Comparison of ENCODE assay signal across 8 cellular contexts in the genomic region with DNA sequence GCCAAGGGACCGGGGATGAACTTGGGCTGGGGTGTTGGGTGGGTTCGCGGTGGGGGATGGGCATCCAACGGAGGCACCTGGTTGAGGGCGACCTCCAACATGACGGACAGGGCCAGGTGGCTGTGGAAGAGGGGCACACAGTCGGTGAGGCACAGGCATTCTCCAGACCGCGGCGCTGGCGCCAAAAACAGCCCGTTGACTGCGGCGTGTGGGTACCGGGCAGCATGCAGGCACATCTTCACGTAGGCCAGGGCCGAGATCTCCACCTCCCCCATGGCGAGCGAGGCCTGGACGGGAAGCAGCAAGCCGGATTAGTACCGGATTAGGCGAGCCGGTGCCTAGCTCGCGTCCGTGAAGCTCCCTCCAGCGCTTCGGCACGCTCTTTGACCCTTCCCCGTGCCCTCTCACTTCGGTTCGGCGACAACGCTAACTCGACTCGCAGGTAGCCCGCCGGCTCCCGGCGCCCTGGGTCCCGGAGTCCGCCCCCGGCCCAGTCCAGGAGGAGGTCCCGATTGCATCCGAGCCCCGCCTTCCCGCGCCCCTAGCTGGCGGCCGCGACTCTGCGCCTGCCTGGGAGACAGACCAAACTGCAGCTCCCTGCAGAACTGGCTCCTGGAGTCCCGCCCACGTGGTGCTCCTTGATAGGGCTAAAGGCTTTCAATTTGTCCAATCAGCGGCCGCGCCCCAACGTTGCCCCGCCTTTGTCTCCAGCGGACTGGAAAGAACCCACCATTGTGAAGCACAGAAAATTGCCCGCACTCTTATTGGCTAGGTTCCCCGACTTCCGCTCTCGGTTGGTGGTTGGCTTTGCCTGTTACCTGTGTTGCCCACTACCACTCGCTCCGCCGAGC. TPM values are rescaled to one million over a fixed set of nuclear protein-coding genes. Genes with fewer than 3 reads are reported as not detected.
DNase-seq lines count a peak whose midpoint lies in the region; ATAC-seq and TF ChIP-seq lines count a peak whose summit lies in the region.

A gene with protein sequence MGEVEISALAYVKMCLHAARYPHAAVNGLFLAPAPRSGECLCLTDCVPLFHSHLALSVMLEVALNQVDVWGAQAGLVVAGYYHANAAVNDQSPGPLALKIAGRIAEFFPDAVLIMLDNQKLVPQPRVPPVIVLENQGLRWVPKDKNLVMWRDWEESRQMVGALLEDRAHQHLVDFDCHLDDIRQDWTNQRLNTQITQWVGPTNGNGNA (minus strand): TSS at position 562 of the 851 bp plus-strand sequence. CDS start 287 bp downstream, at position 275.

- TF ChIP-seq CTCF in PC-9 (conservative IDR thresholded peaks at IDR 0.05) (no peak), epithelial cell of proximal tubule (conservative IDR thresholded peaks at IDR 0.05; ENCODE audit: low read depth, low read length) (peak; percentile 37)

- H3K27ac ChIP-seq in PC-9 = peak within 1 kb of the TSS; percentile 38

- H3K4me2 ChIP-seq in PC-9 = peak within 1 kb of the TSS; percentile 85

- ATAC-seq in GM21619 (IDR thresholded peaks at IDR 0.05; ENCODE audit: unreplicated experiment) = peak; percentile 80

- intact Hi-C loops in PC-9 (cut with micrococcal nuclease; ENCODE audit: unreplicated experiment) = no loop called here

- H4K20me1 ChIP-seq in PC-9 (ENCODE audit: insufficient read depth) = no peaks in the 10 kb centered on the region

- BruUV-seq in PC-9 (replicated peaks; lab: Mats Ljungman, UMichigan) = TSS peak; percentile 18

- H2AFZ ChIP-seq in PC-9 = peak within 1 kb of the TSS; percentile 70

- H3K9me3 ChIP-seq in PC-9 (ENCODE audit: insufficient read depth, low read depth) = no peaks in the 10 kb centered on the region

- peaks cover 38% of the 10 kb centered on the region for H3K79me2 ChIP-seq in PC-9 (ENCODE audit: low read depth)

- CTCF ChIA-PET in PC-9 (lab: Charles Lee) = interaction anchor here (0.7 kb wide), 2 partner anchors 12 to 20 kb away, joined by 3 read pairs; no protein-coding TSS in a partner anchor

- H3K9me2 ChIP-seq in PC-9 (ENCODE audit: insufficient read depth) = no peaks in the 10 kb centered on the region

- peak within 1 kb of the TSS; percentile 96 for H3K4me3 ChIP-seq in Jurkat, Clone E6-1 (ENCODE audit: low read length)
- H3K4me3 ChIP-seq in PC-9 = peak within 1 kb of the TSS; percentile 74
- H3K4me3 ChIP-seq in epithelial cell of proximal tubule (ENCODE audit: low read depth, low read length) = peak within 1 kb of the TSS; percentile 89

- H3K36me3 ChIP-seq in PC-9 (ENCODE audit: low read depth) = no peaks in the 10 kb centered on the region

- POLR2A ChIA-PET in PC-9 (lab: Charles Lee; ENCODE audit: unreplicated experiment) = interaction anchor here (0.6 to 0.9 kb wide), 3 partner anchors 20 to 589 kb away, joined by 3 to 14 read pairs (median 5); a partner anchor contains a TSS

- H3K4me1 ChIP-seq in PC-9 (replicated peaks; ENCODE audit: insufficient read depth) = peaks cover 23% of the 10 kb centered on the region

- no peaks in the 10 kb centered on the region for H3K27me3 ChIP-seq in PC-9 (ENCODE audit: insufficient read depth, low read depth)

- peaks cover 7% of the 10 kb centered on the region for H3F3A ChIP-seq in PC-9 (ENCODE audit: insufficient read depth, low read depth)

- DNase-seq in DMS53 treated with DMSO at 0.1 percent for 48 hours (lab: John Stamatoyannopoulos, UW; ENCODE audit: unreplicated experiment) (peak; percentile 96), PC-9 (peak; percentile 88 to 91), epithelial cell of proximal tubule (ENCODE audit: low read depth) (peak; percentile 91), mucosa of gallbladder (ENCODE audit: low spot score) (peak; percentile 100)
- DNase-seq in Jurkat, Clone E6-1 (ENCODE audit: low read depth, low spot score) = peak; percentile 99
- DNase-seq in activated T-cell treated with anti-CD3 and anti-CD28 coated beads, Interleukin-2, amount 50 U/mL, for 1 hour = peak; percentile 98
- DNase-seq in stimulated activated CD8-positive, alpha-beta memory T cell treated with anti-CD3 and anti-CD28 coated beads, Interleukin-4, amount 100 ng/mL, for 4 hours (ENCODE audit: low read depth in 2 of 2, low spot score in 1 of 2) = peak; percentile 99

RNA-seq across cellular contexts. Expression of the gene that starts here (rescaled TPM):
- 54.8 TPM for polyA plus RNA-seq in Jurkat, Clone E6-1 (2012; ENCODE audit: insufficient read depth, insufficient read length)
- 27.4 and 37.1 TPM in 2 replicates for total RNA-seq in PC-9 (2021)
- total RNA-seq in epithelial cell of proximal tubule = 22.3 and 31.8 TPM in 2 replicates
- 24.0 TPM for total RNA-seq in mucosa of gallbladder

Comparison
In these comparisons a context has a peak if more than half of its experiments do, and no peak if none do; other contexts are left out.
1. Peak in every context shown above with its lines: DNase-seq, ATAC-seq, H3K4me3 ChIP-seq and H3K27ac ChIP-seq.